13 cellular contexts compared by ENCODE assay signal in the genomic region with DNA sequence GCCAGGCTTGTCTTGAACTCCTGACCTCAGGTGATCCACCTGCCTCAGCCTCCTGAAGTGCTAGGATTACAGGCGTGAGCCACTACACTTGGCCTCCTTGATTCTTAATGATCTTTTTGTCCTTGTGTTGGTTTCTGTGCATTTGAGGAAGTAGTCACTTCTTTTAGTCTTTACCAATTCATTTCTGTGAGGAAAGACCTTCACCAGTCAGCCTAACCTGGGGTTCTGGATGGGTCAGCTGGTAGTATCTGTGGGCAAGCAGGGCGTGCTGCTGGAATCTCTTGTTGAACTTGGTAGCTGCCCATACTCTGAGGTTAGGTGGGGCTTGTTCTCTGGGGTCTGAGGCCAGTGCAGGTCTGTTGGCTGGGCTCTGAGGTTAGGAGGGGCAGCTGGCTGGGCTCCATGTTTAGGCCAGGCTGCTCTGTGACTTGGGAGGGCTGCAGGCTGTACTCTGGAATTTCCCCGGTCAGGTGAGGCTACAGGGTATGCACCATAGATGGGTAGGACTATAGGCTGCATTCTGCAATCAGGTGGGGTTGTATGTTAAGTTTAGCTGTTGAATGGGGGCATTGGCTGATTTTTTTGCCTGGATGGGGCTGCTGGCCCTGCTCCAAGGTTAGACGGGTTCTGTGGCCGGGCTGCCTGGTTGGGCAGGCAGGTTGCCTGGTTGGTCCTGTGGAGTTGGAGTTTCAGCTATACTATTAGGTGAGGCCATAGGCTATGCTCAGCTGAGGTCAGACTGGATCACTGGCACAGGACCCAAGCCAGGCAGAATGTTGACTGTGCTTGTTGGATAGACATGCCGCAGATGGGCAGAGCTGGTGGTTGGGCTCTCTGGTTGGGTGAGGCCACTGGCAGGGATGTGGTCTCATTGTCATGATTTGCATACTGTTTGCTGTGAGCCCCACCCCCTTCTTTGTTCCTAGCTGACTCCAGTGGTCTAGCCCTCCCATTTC. TPM values are rescaled to one million over a fixed set of nuclear protein-coding genes. Genes with fewer than 3 reads are reported as not detected.
DNase-seq lines count a peak whose midpoint lies in the region; ATAC-seq, FAIRE-seq and TF ChIP-seq lines count a peak whose summit lies in the region.
"Had no signal": no experiment of that assay in that cellular context is flagged by ENCODE, and none has a peak within 500 bp of the region (broad histone marks: within the 10 kb centered on the region; RNA-seq: fewer than 3 reads in every experiment).

No MANE protein-coding gene starts in this region.

- H3K9me3 Mint-ChIP-seq in CD4-positive, alpha-beta memory T cell, result no peaks in the 10 kb centered on the region
- no peaks in the 10 kb centered on the region for H3K9me3 Mint-ChIP-seq in astrocyte (ENCODE audit: unreplicated experiment)
- H3K9me3 Mint-ChIP-seq: natural killer cell treated with Interleukin-12 subunit alpha and Interleukin-12 subunit beta and Interleukin-15 and Interleukin-18, amount 100 ng/mL, for 72 hours had no signal

- no peak for DNase-seq in CD4-positive, alpha-beta memory T cell
- peak; percentile 26 for DNase-seq in Jurkat, Clone E6-1 (ENCODE audit: low read depth, low spot score)
- no peak for DNase-seq in astrocyte (ENCODE audit: low read depth)
- no peak for DNase-seq in left lung
- DNase-seq in ovary, result no peak
- DNase-seq in activated CD4-positive, CD25-positive, alpha-beta regulatory T cell (lab: John Stamatoyannopoulos, UW), result no peak
- no peak for DNase-seq in T-helper 1 cell
- DNase-seq: activated CD4-positive, alpha-beta T cell treated with anti-CD3 and anti-CD28 coated beads for 36 hours; anterior cingulate cortex; DMS79 treated with DMSO at 0.1 percent for 48 hours had no signal

- no peak for TF ChIP-seq POLR2A in ovary (IDR thresholded peaks at IDR 0.05)

- TF ChIP-seq EP300 in ovary (IDR thresholded peaks at IDR 0.05), result no peak

- peak overlapping the region in 6 of 7 donors; percentile 48 to 81 (median 68) for H3K27ac Mint-ChIP-seq in CD4-positive, alpha-beta memory T cell
- H3K27ac Mint-ChIP-seq in astrocyte (ENCODE audit: unreplicated experiment), result peak overlapping the region; percentile 47
- H3K27ac Mint-ChIP-seq: activated CD4-positive, alpha-beta T cell treated with anti-CD3 and anti-CD28 coated beads for 36 hours had no signal

- peak overlapping the region in 6 of 8 donors; percentile 4 to 56 (median 34) for H3K4me3 Mint-ChIP-seq in CD4-positive, alpha-beta memory T cell
- H3K4me3 Mint-ChIP-seq in astrocyte (ENCODE audit: unreplicated experiment), result no peak overlapping the region
- H3K4me3 Mint-ChIP-seq: activated CD4-positive, alpha-beta T cell treated with anti-CD3 and anti-CD28 coated beads for 36 hours; natural killer cell treated with Interleukin-12 subunit alpha and Interleukin-12 subunit beta and Interleukin-15 and Interleukin-18, amount 100 ng/mL, for 72 hours had no signal

- H3K27me3 ChIP-seq in CD4-positive, alpha-beta memory T cell (ENCODE audit: insufficient read depth, low read length), result no peaks in the 10 kb centered on the region
- no peaks in the 10 kb centered on the region for H3K27me3 ChIP-seq in astrocyte (ENCODE audit: insufficient read depth, low read length)
- H3K27me3 ChIP-seq in left lung, result no peaks in the 10 kb centered on the region
- no peaks in the 10 kb centered on the region for H3K27me3 ChIP-seq in ovary
- H3K27me3 ChIP-seq: vagina had no signal

- 77 to 89% (median 82%) methylated on average over 6 of the region's 6 CpGs for WGBS in ovary, 3 donors

- peaks cover 81% of the 10 kb centered on the region for H4K20me1 ChIP-seq in astrocyte (ENCODE audit: insufficient read depth, low read length)

- H3K4me2 ChIP-seq in astrocyte (ENCODE audit: low read length), result no peak overlapping the region

- peaks cover 3% of the 10 kb centered on the region for H3K36me3 ChIP-seq in CD4-positive, alpha-beta memory T cell (ENCODE audit: insufficient read depth, low read length)
- no peaks in the 10 kb centered on the region for H3K36me3 ChIP-seq in astrocyte (ENCODE audit: insufficient read depth, low read length)
- H3K36me3 ChIP-seq in left lung, result peaks cover 0 to 42% of the 10 kb centered on the region in 2 donors
- H3K36me3 ChIP-seq in ovary, result no peaks in the 10 kb centered on the region

- H3K9me3 ChIP-seq in CD4-positive, alpha-beta memory T cell (ENCODE audit: control insufficient read depth in 1 of 2, low read length in 2 of 2), result no peaks in the 10 kb centered on the region
- H3K9me3 ChIP-seq in astrocyte (ENCODE audit: insufficient read depth, low read depth, low read length) (no peaks in the 10 kb centered on the region), left lung (no peaks in the 10 kb centered on the region), ovary (no peaks in the 10 kb centered on the region)
- H3K9me3 ChIP-seq: vagina had no signal

- ATAC-seq in left lung (peak; percentile 35), GM21529 (IDR thresholded peaks at IDR 0.05; ENCODE audit: unreplicated experiment) (no peak)
- ATAC-seq: activated CD4-positive, alpha-beta T cell treated with anti-CD3 and anti-CD28 coated beads for 36 hours had no signal

- intact Hi-C loops in CD4-positive, alpha-beta memory T cell (cut with micrococcal nuclease), result no loop called here
- intact Hi-C loops in left lung (cut with DNase I), result no loop called here
- intact Hi-C loops in ovary (cut with DNase I), result no loop called here

- peaks cover 38 to 65% (median 55%) of the 10 kb centered on the region in 4 donors for H3K4me1 Mint-ChIP-seq in CD4-positive, alpha-beta memory T cell
- peaks cover 8% of the 10 kb centered on the region for H3K4me1 Mint-ChIP-seq in astrocyte (ENCODE audit: low read depth, unreplicated experiment)

- peaks cover 38 to 47% of the 10 kb centered on the region in 2 donors for H3K36me3 Mint-ChIP-seq in CD4-positive, alpha-beta memory T cell
- H3K36me3 Mint-ChIP-seq in astrocyte (ENCODE audit: low read depth, unreplicated experiment), result peaks cover 6% of the 10 kb centered on the region

- no peak overlapping the region for H3K9ac ChIP-seq in astrocyte (ENCODE audit: low read length)

- no peak for TF ChIP-seq CTCF in astrocyte (IDR thresholded peaks at IDR 0.05; ENCODE audit: insufficient read depth, low read depth, low read length)
- TF ChIP-seq CTCF in left lung (IDR thresholded peaks at IDR 0.05), result no peak
- TF ChIP-seq CTCF in ovary (IDR thresholded peaks at IDR 0.05), result no peak

- no peak for FAIRE-seq in astrocyte (lab: Jason Lieb, UNC)

- peaks cover 98% of the 10 kb centered on the region for H3K79me2 ChIP-seq in astrocyte (ENCODE audit: insufficient read depth, low read length)

- H3K4me1 ChIP-seq in CD4-positive, alpha-beta memory T cell (ENCODE audit: insufficient read depth, low read length), result peaks cover 38% of the 10 kb centered on the region
- H3K4me1 ChIP-seq in astrocyte (ENCODE audit: insufficient read depth, low read length), result peaks cover 5% of the 10 kb centered on the region
- peaks cover 0 to 23% of the 10 kb centered on the region in 2 donors for H3K4me1 ChIP-seq in left lung
- peaks cover 11% of the 10 kb centered on the region for H3K4me1 ChIP-seq in ovary (ENCODE audit: insufficient read depth)

- POLR2A ChIA-PET in CD4-positive, alpha-beta memory T cell (lab: Charles Lee; ENCODE audit: partially characterized antibody), result interaction anchor here (0.6 to 1.2 kb wide), 2 partner anchors 11 to 19 kb away, joined by 3 read pairs; a partner anchor contains a TSS

- H2AFZ ChIP-seq in astrocyte (ENCODE audit: low read depth, low read length), result no peak overlapping the region

- no peak overlapping the region for H3K4me3 ChIP-seq in CD4-positive, alpha-beta memory T cell (ENCODE audit: low read length in 2 of 2)
- no peak overlapping the region for H3K4me3 ChIP-seq in Jurkat, Clone E6-1 (ENCODE audit: low read length)
- H3K4me3 ChIP-seq in astrocyte (ENCODE audit: insufficient read depth, low read depth, low read length), result no peak overlapping the region
- H3K4me3 ChIP-seq in left lung, result no peak overlapping the region
- no peak overlapping the region for H3K4me3 ChIP-seq in ovary
- H3K4me3 ChIP-seq: vagina had no signal

- H3K27me3 Mint-ChIP-seq in CD4-positive, alpha-beta memory T cell, result no peaks in the 10 kb centered on the region
- no peaks in the 10 kb centered on the region for H3K27me3 Mint-ChIP-seq in astrocyte (ENCODE audit: low read depth, unreplicated experiment)
- H3K27me3 Mint-ChIP-seq: activated CD4-positive, alpha-beta T cell treated with anti-CD3 and anti-CD28 coated beads for 36 hours; natural killer cell treated with Interleukin-12 subunit alpha and Interleukin-12 subunit beta and Interleukin-15 and Interleukin-18, amount 100 ng/mL, for 72 hours had no signal

- CTCF ChIA-PET in CD4-positive, alpha-beta memory T cell (lab: Charles Lee; ENCODE audit: partially characterized antibody), result no interaction called here

- no peak overlapping the region for H3K27ac ChIP-seq in CD4-positive, alpha-beta memory T cell (ENCODE audit: low read depth, low read length)
- H3K27ac ChIP-seq in astrocyte (ENCODE audit: low read depth, low read length) (no peak overlapping the region), left lung (peak overlapping the region in 1 of 2 donors; percentile 28), ovary (no peak overlapping the region)
- H3K27ac ChIP-seq: vagina had no signal

RNA-seq across cellular contexts. Expression of a gene that starts 19.2 kb away (rescaled TPM):
- 10 to 100 TPM; 34.8 to 36.3 TPM for total RNA-seq in CD4-positive, alpha-beta memory T cell
- polyA plus RNA-seq in CD4-positive, alpha-beta memory T cell, result 10 to 100 TPM; 57.5 to 58.8 TPM
- polyA plus RNA-seq in Jurkat, Clone E6-1 (2012; ENCODE audit: insufficient read depth, insufficient read length), result 29.2 TPM
- total RNA-seq in astrocyte (52.0 and 60.8 TPM in 2 replicates), left lung (10 to 100 TPM; 53.8 to 54.1 TPM), ovary (10 to 100 TPM; 25.8 to 52.8 (median 44.8) TPM)
- polyA plus RNA-seq in ovary, result 10 to 100 TPM; 42.1 to 93.9 TPM
